14 cellular contexts compared by ENCODE assay signal in genomic region chr22:35705141-35705540, GRCh38. TPM values are rescaled to one million over a fixed set of nuclear protein-coding genes. Genes with fewer than 3 reads are reported as not detected.
A peak's percentile ranks its signal among the peaks of the same experiment; 100 is the strongest.
DNase-seq lines count a peak whose midpoint lies in the region; ATAC-seq and TF ChIP-seq lines count a peak whose summit lies in the region.
"Had no signal": no experiment of that assay in that cellular context is flagged by ENCODE, and none has a peak within 500 bp of the region (broad histone marks: within the 10 kb centered on the region; RNA-seq: fewer than 3 reads in every experiment).

No MANE protein-coding gene starts in this region.

- in situ Hi-C loops in SK-MEL-5 (cut with HindIII; ENCODE audit: low pct_unique_long_range_greater_than_20kb, low sequenced_read_pairs), result no loop called here

- DNase-seq in GM04504 (ENCODE audit: low read depth) (peak; percentile 47), SK-MEL-5 (ENCODE audit: low read depth, low spot score) (peak; percentile 26), fibroblast of mammary gland (ENCODE audit: low read depth) (peak; percentile 88), skeletal muscle cell (ENCODE audit: low read depth) (peak; percentile 64), islet precursor cell (no peak)
- DNase-seq in stimulated activated naive CD4-positive, alpha-beta T cell treated with Interleukin-2 at 50 U/mL for 16 hours (lab: John Stamatoyannopoulos, UW), result no peak
- DNase-seq: activated CD8-positive, alpha-beta memory T cell treated with anti-CD3 and anti-CD28 coated beads for 24 hours; activated gamma-delta T cell; COR-L47; esophagus squamous epithelium; naive B cell; SHP77; stomach had no signal

- no peak overlapping the region for H3K4me3 ChIP-seq in fibroblast of mammary gland (ENCODE audit: control insufficient read depth, low read depth, low read length)
- H3K4me3 ChIP-seq in skeletal muscle cell (ENCODE audit: low read depth, low read length), result no peak overlapping the region
- H3K4me3 ChIP-seq: esophagus squamous epithelium, stomach had no signal

- no peak for TF ChIP-seq CTCF in fibroblast of mammary gland (conservative IDR thresholded peaks at IDR 0.05; ENCODE audit: control insufficient read depth, insufficient read depth, low read depth, low read length)

- ATAC-seq in HG02571 (IDR thresholded peaks at IDR 0.05; ENCODE audit: unreplicated experiment), result no peak

RNA-seq across cellular contexts. Expression of gene APOL5, which starts 12.5 kb away (rescaled TPM):
- total RNA-seq in SK-MEL-5 (2014; rRNA removed; shearing (Covaris generic)), result not detected in 2 replicates
- not detected in 2 replicates for polyA plus RNA-seq in SK-MEL-5 (2015; cell fraction: cytosol; rRNA removed)
- polyA plus RNA-seq in SK-MEL-5 (2015; cell fraction: nucleus; rRNA removed), result not detected in 2 replicates
- total RNA-seq: esophagus squamous epithelium, stomach had no signal
- polyA plus RNA-seq: stomach had no signal

RNA-seq across cellular contexts. Expression of gene APOL6, which starts 56.9 kb away (rescaled TPM):
- total RNA-seq in SK-MEL-5 (2014; rRNA removed; shearing (Covaris generic)), result 12.9 and 13.7 TPM in 2 replicates
- 8.1 and 10.5 TPM in 2 replicates for polyA plus RNA-seq in SK-MEL-5 (2015; cell fraction: cytosol; rRNA removed)
- polyA plus RNA-seq in SK-MEL-5 (2015; cell fraction: nucleus; rRNA removed), result 6.5 and 8.2 TPM in 2 replicates

Comparison
In these comparisons a context has a peak if more than half of its experiments do, and no peak if none do; other contexts are left out.
1. DNase-seq: peak in GM04504 (single experiment), SK-MEL-5 (single experiment), fibroblast of mammary gland (single experiment) and skeletal muscle cell (single experiment); none in stimulated activated naive CD4-positive, alpha-beta T cell treated with Interleukin-2 at 50 U/mL for 16 hours (single experiment) and islet precursor cell (single experiment).